In the genomic region with DNA sequence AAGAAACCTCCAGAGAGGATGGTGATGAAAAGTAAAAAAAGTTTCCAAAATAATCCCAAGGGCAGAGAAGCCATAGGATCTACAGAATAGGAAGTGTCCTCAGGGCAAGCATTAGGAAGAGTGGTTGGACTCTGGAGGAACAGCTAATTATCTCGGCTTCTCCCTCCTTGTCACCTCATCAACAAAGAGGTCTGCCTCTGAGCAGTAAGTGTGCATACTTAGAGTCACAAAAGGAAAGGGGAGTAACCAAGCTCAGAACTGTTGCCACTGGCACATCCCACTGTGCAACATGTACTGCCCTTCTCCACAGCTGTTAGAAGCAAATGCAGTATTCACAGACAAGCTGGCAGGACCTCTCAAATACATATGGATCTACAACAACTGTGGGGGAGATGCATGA, we compare ENCODE assay signal across 17 cellular contexts. TPM values are rescaled to one million over a fixed set of nuclear protein-coding genes. Genes with fewer than 3 reads are reported as not detected.
DNase-seq lines count a peak whose midpoint lies in the region; ATAC-seq and TF ChIP-seq lines count a peak whose summit lies in the region.
"Had no signal": no experiment of that assay in that cellular context is flagged by ENCODE, and none has a peak within 500 bp of the region (broad histone marks: within the 10 kb centered on the region; RNA-seq: fewer than 3 reads in every experiment).

No MANE protein-coding gene starts in this region.

- H3K27ac ChIP-seq in osteoblast (ENCODE audit: low read depth, low read length): no peak overlapping the region
- H3K27ac ChIP-seq: SJSA1 had no signal

- no peaks in the 10 kb centered on the region for H3K9me3 ChIP-seq in osteoblast (ENCODE audit: low read depth, low read length)
- H3K9me3 ChIP-seq: SJSA1 had no signal

- no peaks in the 10 kb centered on the region for H3K27me3 Mint-ChIP-seq in activated CD4-positive, alpha-beta T cell treated with anti-CD3 and anti-CD28 coated beads for 36 hours
- H3K27me3 Mint-ChIP-seq: B cell had no signal

- H3K4me1 ChIP-seq in osteoblast (ENCODE audit: insufficient read depth, low read length): peaks cover 2% of the 10 kb centered on the region
- H3K4me1 ChIP-seq: SJSA1 had no signal

- no peak overlapping the region for H2AFZ ChIP-seq in osteoblast (ENCODE audit: low read length)

- POLR2A ChIA-PET in activated CD4-positive, alpha-beta T cell treated with anti-CD3 and anti-CD28 coated beads for 36 hours (lab: Charles Lee): interaction anchor here (0.6 kb wide), 1 partner anchor 117 kb away, joined by 8 read pairs; no protein-coding TSS in a partner anchor

- CTCF ChIA-PET in activated CD4-positive, alpha-beta T cell treated with anti-CD3 and anti-CD28 coated beads for 36 hours (lab: Charles Lee): no interaction called here

- H4K20me1 ChIP-seq in osteoblast (ENCODE audit: insufficient read depth, low read length): no peaks in the 10 kb centered on the region

- H3K79me2 ChIP-seq in osteoblast (ENCODE audit: insufficient read depth, low read length): no peaks in the 10 kb centered on the region

- H3K4me1 Mint-ChIP-seq in activated CD4-positive, alpha-beta T cell treated with anti-CD3 and anti-CD28 coated beads for 36 hours: peaks cover 12% of the 10 kb centered on the region
- H3K4me1 Mint-ChIP-seq: B cell had no signal

- ATAC-seq in activated CD4-positive, alpha-beta T cell treated with anti-CD3 and anti-CD28 coated beads for 36 hours: no peak
- ATAC-seq in HG03196 (IDR thresholded peaks at IDR 0.05; ENCODE audit: unreplicated experiment) (no peak), HG02759 (IDR thresholded peaks at IDR 0.05; ENCODE audit: unreplicated experiment) (no peak)
- ATAC-seq: Panc1 had no signal

- no peak overlapping the region for H3K4me3 ChIP-seq in osteoblast (ENCODE audit: insufficient read depth, low read length)
- H3K4me3 ChIP-seq: SJSA1 had no signal

- H3K9me3 Mint-ChIP-seq in activated CD4-positive, alpha-beta T cell treated with anti-CD3 and anti-CD28 coated beads for 36 hours (ENCODE audit: low read depth): peaks cover 2% of the 10 kb centered on the region

- H3K27me3 ChIP-seq in osteoblast (ENCODE audit: insufficient read depth, low read length): no peaks in the 10 kb centered on the region
- H3K27me3 ChIP-seq: SJSA1 had no signal

- H3K27ac Mint-ChIP-seq in activated CD4-positive, alpha-beta T cell treated with anti-CD3 and anti-CD28 coated beads for 36 hours: peak overlapping the region; percentile 37
- H3K27ac Mint-ChIP-seq: B cell had no signal

- peaks cover 25% of the 10 kb centered on the region for H3K36me3 ChIP-seq in osteoblast (ENCODE audit: insufficient read depth, low read length)

- peaks cover 55% of the 10 kb centered on the region for H3K36me3 Mint-ChIP-seq in activated CD4-positive, alpha-beta T cell treated with anti-CD3 and anti-CD28 coated beads for 36 hours (ENCODE audit: low read depth)

- H3K4me3 Mint-ChIP-seq in activated CD4-positive, alpha-beta T cell treated with anti-CD3 and anti-CD28 coated beads for 36 hours: no peak overlapping the region
- H3K4me3 Mint-ChIP-seq: B cell had no signal

- DNase-seq in activated CD4-positive, alpha-beta T cell treated with anti-CD3 and anti-CD28 coated beads for 36 hours: no peak
- DNase-seq in activated CD4-positive, alpha-beta T cell treated with anti-CD3 and anti-CD28 coated beads, Interleukin-2, amount 50 U/mL, for 4 hours: no peak
- DNase-seq in NCI-H69 (lab: John Stamatoyannopoulos, UW) (peak; percentile 75), islet precursor cell (peak; percentile 53), osteoblast (ENCODE audit: insufficient read length, low spot score, missing footprints) (no peak)
- DNase-seq: DMS53, EL, HCEC 1CT, NCI-H1092 treated with DMSO at 0.1 percent for 48 hours, NCI-H146, NCI-H2029 treated with DMSO at 0.1 percent for 48 hours, NCI-H446 treated with DMSO at 0.1 percent for 48 hours had no signal

- no peak overlapping the region for H3K4me2 ChIP-seq in osteoblast (ENCODE audit: insufficient read depth, low read length)

- intact Hi-C loops in activated CD4-positive, alpha-beta T cell treated with anti-CD3 and anti-CD28 coated beads for 36 hours (cut with DNase I, micrococcal nuclease): no loop called here

- no peak for TF ChIP-seq CTCF in osteoblast (IDR thresholded peaks at IDR 0.05; ENCODE audit: extremely low read depth, low read depth, low read length)

RNA-seq across cellular contexts. Expression of a gene that starts 31.6 kb away (rescaled TPM):
- 100 to 1,000 TPM in 1 of 2 experiments, 10 to 100 TPM in 1; 86.1 to 135 TPM for total RNA-seq in activated CD4-positive, alpha-beta T cell treated with anti-CD3 and anti-CD28 coated beads for 36 hours
- 29.5 and 30.4 TPM in 2 replicates for total RNA-seq in osteoblast

RNA-seq across cellular contexts. Expression of a gene that starts 38.2 kb away (rescaled TPM):
- 10 to 100 TPM; 12.4 to 18.1 TPM for total RNA-seq in activated CD4-positive, alpha-beta T cell treated with anti-CD3 and anti-CD28 coated beads for 36 hours
- 10.9 and 11.2 TPM in 2 replicates for total RNA-seq in osteoblast

Comparison
In these comparisons a context has a peak if more than half of its experiments do, and no peak if none do; other contexts are left out.
1. DNase-seq: peak in NCI-H69 (single experiment) and islet precursor cell (single experiment); none in activated CD4-positive, alpha-beta T cell treated with anti-CD3 and anti-CD28 coated beads for 36 hours (single experiment), activated CD4-positive, alpha-beta T cell treated with anti-CD3 and anti-CD28 coated beads, Interleukin-2, amount 50 U/mL, for 4 hours (0 of 2) and osteoblast (single experiment).